In genomic region chr7:20798081-20798693, GRCh38 we compare ENCODE assay signal across 8 cellular contexts. TPM values are rescaled to one million over a fixed set of nuclear protein-coding genes. Genes with fewer than 3 reads are reported as not detected.
DNase-seq lines count a peak whose midpoint lies in the region; ATAC-seq and TF ChIP-seq lines count a peak whose summit lies in the region.

No MANE protein-coding gene starts in this region.

- H3K4me3 ChIP-seq in AG09309 (ENCODE audit: control insufficient read depth, low read depth, low read length) (peak overlapping the region; percentile 44), skin epidermis (peak overlapping the region; percentile 29 to 49 (median 38))

- DNase-seq in AG09309 (ENCODE audit: low read depth), result no peak
- peak; percentile 91 for DNase-seq in NCI-H146 (lab: John Stamatoyannopoulos, UW)
- peak; percentile 4 for DNase-seq in activated CD8-positive, alpha-beta T cell treated with anti-CD3 and anti-CD28 coated beads for 36 hours
- peak; percentile 50 for DNase-seq in left ventricle myocardium superior
- no peak for DNase-seq in pons (ENCODE audit: low spot score)

- peaks cover 18% of the 10 kb centered on the region for H3K4me1 Mint-ChIP-seq in activated CD8-positive, alpha-beta T cell treated with anti-CD3 and anti-CD28 coated beads for 36 hours (ENCODE audit: low read depth)

- H3K9me3 Mint-ChIP-seq in activated CD8-positive, alpha-beta T cell treated with anti-CD3 and anti-CD28 coated beads for 36 hours, result no peaks in the 10 kb centered on the region

- ATAC-seq in GM18508 (IDR thresholded peaks at IDR 0.05; ENCODE audit: insufficient read depth, unreplicated experiment), result peak; percentile 49
- ATAC-seq in HG02852 (IDR thresholded peaks at IDR 0.05; ENCODE audit: unreplicated experiment), result peak; percentile 81
- ATAC-seq in activated CD8-positive, alpha-beta T cell treated with anti-CD3 and anti-CD28 coated beads for 36 hours, result peak; percentile 81
- ATAC-seq in left ventricle myocardium superior, result peak; percentile 91

- H3K4me3 Mint-ChIP-seq in activated CD8-positive, alpha-beta T cell treated with anti-CD3 and anti-CD28 coated beads for 36 hours, result no peak overlapping the region

- POLR2A ChIA-PET in activated CD8-positive, alpha-beta T cell treated with anti-CD3 and anti-CD28 coated beads for 36 hours (lab: Charles Lee), result no interaction called here

- no peak overlapping the region for H3K27ac Mint-ChIP-seq in activated CD8-positive, alpha-beta T cell treated with anti-CD3 and anti-CD28 coated beads for 36 hours

- CTCF ChIA-PET in activated CD8-positive, alpha-beta T cell treated with anti-CD3 and anti-CD28 coated beads for 36 hours (lab: Charles Lee), result interaction anchor here (1.2 kb wide), 1 partner anchor 12 kb away, joined by 4 read pairs; no protein-coding TSS in a partner anchor

- H3K27me3 Mint-ChIP-seq in activated CD8-positive, alpha-beta T cell treated with anti-CD3 and anti-CD28 coated beads for 36 hours, result peaks cover 50% of the 10 kb centered on the region

- H3K36me3 Mint-ChIP-seq in activated CD8-positive, alpha-beta T cell treated with anti-CD3 and anti-CD28 coated beads for 36 hours (ENCODE audit: low read depth), result no peaks in the 10 kb centered on the region

- intact Hi-C loops in activated CD8-positive, alpha-beta T cell treated with anti-CD3 and anti-CD28 coated beads for 36 hours (cut with micrococcal nuclease), result loop anchor here (10.0 kb wide), 1 partner anchor 1683 kb away; the partner anchor contains the start of gene TWIST1
- intact Hi-C loops in left ventricle myocardium superior (cut with micrococcal nuclease), result no loop called here

- TF ChIP-seq CTCF in AG09309 (IDR thresholded peaks at IDR 0.05; ENCODE audit: control insufficient read depth, insufficient read depth, low read depth, low read length, missing control alignments), result no peak
- TF ChIP-seq CTCF in activated CD8-positive, alpha-beta T cell treated with anti-CD3 and anti-CD28 coated beads for 36 hours (IDR thresholded peaks at IDR 0.05), result no peak

- H3K27ac ChIP-seq in skin epidermis, result no peak overlapping the region

RNA-seq across cellular contexts. Expression of gene SP8, which starts 11.5 kb away (rescaled TPM):
- not detected for total RNA-seq in activated CD8-positive, alpha-beta T cell treated with anti-CD3 and anti-CD28 coated beads for 36 hours
- total RNA-seq in left ventricle myocardium superior, result not detected

Comparison
In these comparisons a context has a peak if more than half of its experiments do, and no peak if none do; other contexts are left out.
1. DNase-seq: peak in NCI-H146 (single experiment), activated CD8-positive, alpha-beta T cell treated with anti-CD3 and anti-CD28 coated beads for 36 hours (single experiment) and left ventricle myocardium superior (single experiment); none in AG09309 (single experiment) and pons (single experiment).
2. Peak in every context shown above with its lines, with median percentiles within 50 percentile points of each other: ATAC-seq.